Comparison of ENCODE assay signal across 1 cellular context in the genomic region with DNA sequence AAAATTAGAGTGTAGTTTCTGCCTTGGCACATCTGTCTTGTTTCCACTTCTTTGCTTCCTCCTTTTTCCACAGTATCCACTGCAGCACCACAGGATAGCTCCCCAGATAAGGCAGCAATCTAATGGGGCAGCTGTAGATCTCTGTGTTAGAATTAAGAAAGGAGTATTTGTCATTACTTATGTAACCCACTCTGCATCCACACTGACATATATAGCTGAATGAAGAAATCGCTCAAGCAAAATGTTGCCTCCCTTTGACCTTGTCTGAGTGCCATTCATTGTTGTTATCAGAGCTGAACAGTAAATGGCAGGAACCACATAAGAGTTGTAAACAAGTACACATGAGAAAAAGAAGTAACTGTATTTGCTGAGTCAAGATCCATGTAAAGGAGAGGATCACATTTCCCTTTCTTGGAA.
TF ChIP-seq lines count a peak whose summit lies in the region.

No MANE protein-coding gene starts in this region.

TF ChIP-seq in K562, 482 proteins besides CTCF, POLR2A, EP300 and RAD21 (continued from another document and continues in another):
- TF ChIP-seq E2F5 (CRISPR knock-in tag; IDR thresholded peaks at IDR 0.05) (no peak), SAFB (IDR thresholded peaks at IDR 0.05; ENCODE audit: borderline replicate concordance, low read depth, low read length) (no peak), HNRNPLL (IDR thresholded peaks at IDR 0.05; ENCODE audit: low read depth, low read length, poor library complexity, severe bottlenecking) (no peak), ZKSCAN3 (CRISPR knock-in tag; IDR thresholded peaks at IDR 0.05) (no peak), NFIX (CRISPR knock-in tag; IDR thresholded peaks at IDR 0.05; ENCODE audit: low read depth) (no peak), SMARCC2 (IDR thresholded peaks at IDR 0.05; ENCODE audit: low read depth) (peak; percentile 80), JUNB (CRISPR knock-in tag; conservative IDR thresholded peaks at IDR 0.05) (no peak), MAZ (CRISPR knock-in tag; conservative IDR thresholded peaks at IDR 0.05 in 1 of 2, IDR thresholded peaks at IDR 0.05 in 1 of 2) (no peak), SLC30A9 (CRISPR knock-in tag; IDR thresholded peaks at IDR 0.05) (no peak), ZNF778 (CRISPR knock-in tag; IDR thresholded peaks at IDR 0.05) (no peak), KDM2B (CRISPR knock-in tag; IDR thresholded peaks at IDR 0.05) (no peak), ZNF224 (CRISPR knock-in tag; IDR thresholded peaks at IDR 0.05) (no peak), PTRF (tag; IDR thresholded peaks at IDR 0.05) (no peak), CREB3L1 (IDR thresholded peaks at IDR 0.05; ENCODE audit: borderline replicate concordance, low read depth) (no peak), PHB (CRISPR knock-in tag; IDR thresholded peaks at IDR 0.05) (no peak), NCOR1 (IDR thresholded peaks at IDR 0.05) (peak; percentile 90), DDX20 (tag; IDR thresholded peaks at IDR 0.05; ENCODE audit: low read depth) (no peak), ZNF282 (CRISPR knock-in tag; IDR thresholded peaks at IDR 0.05) (no peak), FOXA1 (IDR thresholded peaks at IDR 0.05; ENCODE audit: borderline replicate concordance) (no peak), FOS (IDR thresholded peaks at IDR 0.05; ENCODE audit: extremely low read depth, insufficient read length) (no peak), TCF7 (IDR thresholded peaks at IDR 0.05; ENCODE audit: borderline replicate concordance) (no peak), ARID3B (CRISPR knock-in tag; IDR thresholded peaks at IDR 0.05; ENCODE audit: borderline replicate concordance) (no peak), BRD9 (IDR thresholded peaks at IDR 0.05; ENCODE audit: low read depth, partially characterized antibody) (peak; percentile 48), MIER1 (IDR thresholded peaks at IDR 0.05; ENCODE audit: low read depth) (no peak), CUX1 (CRISPR knock-in tag; IDR thresholded peaks at IDR 0.05) (no peak), ZNF707 (CRISPR knock-in tag; conservative IDR thresholded peaks at IDR 0.05) (no peak), ZNF76 (CRISPR knock-in tag; IDR thresholded peaks at IDR 0.05; ENCODE audit: borderline replicate concordance) (no peak), ZNF717 (CRISPR knock-in tag; IDR thresholded peaks at IDR 0.05) (no peak), NFE2L1 (tag; IDR thresholded peaks at IDR 0.05; ENCODE audit: borderline replicate concordance, low read depth) (no peak), SIN3B (IDR thresholded peaks at IDR 0.05; ENCODE audit: low read depth) (no peak), ZKSCAN8 (CRISPR knock-in tag; IDR thresholded peaks at IDR 0.05) (no peak), ZEB2 (IDR thresholded peaks at IDR 0.05) (no peak), PHF20 (IDR thresholded peaks at IDR 0.05; ENCODE audit: partially characterized antibody) (no peak), MECOM (CRISPR knock-in tag; IDR thresholded peaks at IDR 0.05) (no peak), EHMT2 (IDR thresholded peaks at IDR 0.05) (peak; percentile 59; the same call in 1 of the 2 replicates)
- TF ChIP-seq, protein P1, sequence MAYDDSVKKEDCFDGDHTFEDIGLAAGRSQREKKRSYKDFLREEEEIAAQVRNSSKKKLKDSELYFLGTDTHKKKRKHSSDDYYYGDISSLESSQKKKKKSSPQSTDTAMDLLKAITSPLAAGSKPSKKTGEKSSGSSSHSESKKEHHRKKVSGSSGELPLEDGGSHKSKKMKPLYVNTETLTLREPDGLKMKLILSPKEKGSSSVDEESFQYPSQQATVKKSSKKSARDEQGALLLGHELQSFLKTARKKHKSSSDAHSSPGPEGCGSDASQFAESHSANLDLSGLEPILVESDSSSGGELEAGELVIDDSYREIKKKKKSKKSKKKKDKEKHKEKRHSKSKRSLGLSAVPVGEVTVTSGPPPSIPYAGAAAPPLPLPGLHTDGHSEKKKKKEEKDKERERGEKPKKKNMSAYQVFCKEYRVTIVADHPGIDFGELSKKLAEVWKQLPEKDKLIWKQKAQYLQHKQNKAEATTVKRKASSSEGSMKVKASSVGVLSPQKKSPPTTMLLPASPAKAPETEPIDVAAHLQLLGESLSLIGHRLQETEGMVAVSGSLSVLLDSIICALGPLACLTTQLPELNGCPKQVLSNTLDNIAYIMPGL (CRISPR knock-in tag; IDR thresholded peaks at IDR 0.05), result no peak
- TF ChIP-seq, protein P2, sequence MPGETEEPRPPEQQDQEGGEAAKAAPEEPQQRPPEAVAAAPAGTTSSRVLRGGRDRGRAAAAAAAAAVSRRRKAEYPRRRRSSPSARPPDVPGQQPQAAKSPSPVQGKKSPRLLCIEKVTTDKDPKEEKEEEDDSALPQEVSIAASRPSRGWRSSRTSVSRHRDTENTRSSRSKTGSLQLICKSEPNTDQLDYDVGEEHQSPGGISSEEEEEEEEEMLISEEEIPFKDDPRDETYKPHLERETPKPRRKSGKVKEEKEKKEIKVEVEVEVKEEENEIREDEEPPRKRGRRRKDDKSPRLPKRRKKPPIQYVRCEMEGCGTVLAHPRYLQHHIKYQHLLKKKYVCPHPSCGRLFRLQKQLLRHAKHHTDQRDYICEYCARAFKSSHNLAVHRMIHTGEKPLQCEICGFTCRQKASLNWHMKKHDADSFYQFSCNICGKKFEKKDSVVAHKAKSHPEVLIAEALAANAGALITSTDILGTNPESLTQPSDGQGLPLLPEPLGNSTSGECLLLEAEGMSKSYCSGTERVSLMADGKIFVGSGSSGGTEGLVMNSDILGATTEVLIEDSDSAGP (CRISPR knock-in tag; IDR thresholded peaks at IDR 0.05), result no peak
- TF ChIP-seq, protein P3, sequence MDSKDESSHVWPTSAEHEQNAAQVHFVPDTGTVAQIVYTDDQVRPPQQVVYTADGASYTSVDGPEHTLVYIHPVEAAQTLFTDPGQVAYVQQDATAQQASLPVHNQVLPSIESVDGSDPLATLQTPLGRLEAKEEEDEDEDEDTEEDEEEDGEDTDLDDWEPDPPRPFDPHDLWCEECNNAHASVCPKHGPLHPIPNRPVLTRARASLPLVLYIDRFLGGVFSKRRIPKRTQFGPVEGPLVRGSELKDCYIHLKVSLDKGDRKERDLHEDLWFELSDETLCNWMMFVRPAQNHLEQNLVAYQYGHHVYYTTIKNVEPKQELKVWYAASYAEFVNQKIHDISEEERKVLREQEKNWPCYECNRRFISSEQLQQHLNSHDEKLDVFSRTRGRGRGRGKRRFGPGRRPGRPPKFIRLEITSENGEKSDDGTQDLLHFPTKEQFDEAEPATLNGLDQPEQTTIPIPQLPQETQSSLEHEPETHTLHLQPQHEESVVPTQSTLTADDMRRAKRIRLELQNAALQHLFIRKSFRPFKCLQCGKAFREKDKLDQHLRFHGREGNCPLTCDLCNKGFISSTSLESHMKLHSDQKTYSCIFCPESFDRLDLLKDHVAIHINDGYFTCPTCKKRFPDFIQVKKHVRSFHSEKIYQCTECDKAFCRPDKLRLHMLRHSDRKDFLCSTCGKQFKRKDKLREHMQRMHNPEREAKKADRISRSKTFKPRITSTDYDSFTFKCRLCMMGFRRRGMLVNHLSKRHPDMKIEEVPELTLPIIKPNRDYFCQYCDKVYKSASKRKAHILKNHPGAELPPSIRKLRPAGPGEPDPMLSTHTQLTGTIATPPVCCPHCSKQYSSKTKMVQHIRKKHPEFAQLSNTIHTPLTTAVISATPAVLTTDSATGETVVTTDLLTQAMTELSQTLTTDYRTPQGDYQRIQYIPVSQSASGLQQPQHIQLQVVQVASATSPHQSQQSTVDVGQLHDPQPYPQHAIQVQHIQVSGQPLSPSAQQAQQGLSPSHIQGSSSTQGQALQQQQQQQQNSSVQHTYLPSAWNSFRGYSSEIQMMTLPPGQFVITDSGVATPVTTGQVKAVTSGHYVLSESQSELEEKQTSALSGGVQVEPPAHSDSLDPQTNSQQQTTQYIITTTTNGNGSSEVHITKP (IDR thresholded peaks at IDR 0.05; ENCODE audit: partially characterized antibody), result peak; percentile 25
- TF ChIP-seq, protein P4, sequence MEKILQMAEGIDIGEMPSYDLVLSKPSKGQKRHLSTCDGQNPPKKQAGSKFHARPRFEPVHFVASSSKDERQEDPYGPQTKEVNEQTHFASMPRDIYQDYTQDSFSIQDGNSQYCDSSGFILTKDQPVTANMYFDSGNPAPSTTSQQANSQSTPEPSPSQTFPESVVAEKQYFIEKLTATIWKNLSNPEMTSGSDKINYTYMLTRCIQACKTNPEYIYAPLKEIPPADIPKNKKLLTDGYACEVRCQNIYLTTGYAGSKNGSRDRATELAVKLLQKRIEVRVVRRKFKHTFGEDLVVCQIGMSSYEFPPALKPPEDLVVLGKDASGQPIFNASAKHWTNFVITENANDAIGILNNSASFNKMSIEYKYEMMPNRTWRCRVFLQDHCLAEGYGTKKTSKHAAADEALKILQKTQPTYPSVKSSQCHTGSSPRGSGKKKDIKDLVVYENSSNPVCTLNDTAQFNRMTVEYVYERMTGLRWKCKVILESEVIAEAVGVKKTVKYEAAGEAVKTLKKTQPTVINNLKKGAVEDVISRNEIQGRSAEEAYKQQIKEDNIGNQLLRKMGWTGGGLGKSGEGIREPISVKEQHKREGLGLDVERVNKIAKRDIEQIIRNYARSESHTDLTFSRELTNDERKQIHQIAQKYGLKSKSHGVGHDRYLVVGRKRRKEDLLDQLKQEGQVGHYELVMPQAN (IDR thresholded peaks at IDR 0.05; ENCODE audit: borderline replicate concordance), result no peak
- TF ChIP-seq, protein P5, sequence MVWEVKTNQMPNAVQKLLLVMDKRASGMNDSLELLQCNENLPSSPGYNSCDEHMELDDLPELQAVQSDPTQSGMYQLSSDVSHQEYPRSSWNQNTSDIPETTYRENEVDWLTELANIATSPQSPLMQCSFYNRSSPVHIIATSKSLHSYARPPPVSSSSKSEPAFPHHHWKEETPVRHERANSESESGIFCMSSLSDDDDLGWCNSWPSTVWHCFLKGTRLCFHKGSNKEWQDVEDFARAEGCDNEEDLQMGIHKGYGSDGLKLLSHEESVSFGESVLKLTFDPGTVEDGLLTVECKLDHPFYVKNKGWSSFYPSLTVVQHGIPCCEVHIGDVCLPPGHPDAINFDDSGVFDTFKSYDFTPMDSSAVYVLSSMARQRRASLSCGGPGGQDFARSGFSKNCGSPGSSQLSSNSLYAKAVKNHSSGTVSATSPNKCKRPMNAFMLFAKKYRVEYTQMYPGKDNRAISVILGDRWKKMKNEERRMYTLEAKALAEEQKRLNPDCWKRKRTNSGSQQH (CRISPR knock-in tag; IDR thresholded peaks at IDR 0.05), result no peak
- TF ChIP-seq, protein P6, sequence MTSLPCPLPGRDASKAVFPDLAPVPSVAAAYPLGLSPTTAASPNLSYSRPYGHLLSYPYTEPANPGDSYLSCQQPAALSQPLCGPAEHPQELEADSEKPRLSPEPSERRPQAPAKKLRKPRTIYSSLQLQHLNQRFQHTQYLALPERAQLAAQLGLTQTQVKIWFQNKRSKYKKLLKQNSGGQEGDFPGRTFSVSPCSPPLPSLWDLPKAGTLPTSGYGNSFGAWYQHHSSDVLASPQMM (CRISPR knock-in tag; IDR thresholded peaks at IDR 0.05), result no peak
